In genomic region chr12:62730649-62731377, GRCh38 we compare ENCODE assay signal across 10 cellular contexts.
A peak's percentile ranks its signal among the peaks of the same experiment; 100 is the strongest.
DNase-seq lines count a peak whose midpoint lies in the region; ATAC-seq and TF ChIP-seq lines count a peak whose summit lies in the region.
"Had no signal": no experiment of that assay in that cellular context is flagged by ENCODE, and none has a peak within 500 bp of the region (broad histone marks: within the 10 kb centered on the region; RNA-seq: fewer than 3 reads in every experiment).

No MANE protein-coding gene starts in this region.

- no peak overlapping the region for H2BK120ac ChIP-seq in trophoblast cell (ENCODE audit: insufficient read depth, low read length, poor library complexity)

- no peaks in the 10 kb centered on the region for H3K9me3 ChIP-seq in colonic mucosa
- H3K9me3 ChIP-seq in trophoblast cell (ENCODE audit: insufficient read depth, low read depth, low read length), result no peaks in the 10 kb centered on the region
- no peaks in the 10 kb centered on the region for H3K9me3 ChIP-seq in CD4-positive, alpha-beta T cell (ENCODE audit: control insufficient read depth, low read length)

- H3K27me3 ChIP-seq in colonic mucosa (no peaks in the 10 kb centered on the region), trophoblast cell (ENCODE audit: insufficient read depth, low read length) (no peaks in the 10 kb centered on the region)
- no peaks in the 10 kb centered on the region for H3K27me3 ChIP-seq in CD4-positive, alpha-beta T cell (ENCODE audit: control insufficient read depth, insufficient read depth, low read length)

- DNase-seq in GM03348 (ENCODE audit: low spot score) (peak; percentile 61), NCI-H226 (peak; percentile 78), colonic mucosa (no peak), trophoblast cell (no peak)
- no peak for DNase-seq in CD4-positive, alpha-beta T cell
- no peak for DNase-seq in activated CD4-positive, alpha-beta T cell treated with anti-CD3 and anti-CD28 coated beads, Interleukin-2, amount 50 U/mL, for 1 hour
- DNase-seq in activated T-cell treated with anti-CD3 and anti-CD28 coated beads, Interleukin-2, amount 50 U/mL, for 24 hours, result no peak
- DNase-seq: activated naive CD4-positive, alpha-beta T cell; NCI-H524 treated with DMSO at 0.1 percent for 48 hours had no signal

- TF ChIP-seq CTCF in colonic mucosa (IDR thresholded peaks at IDR 0.05), result no peak
- TF ChIP-seq CTCF in CD4-positive, alpha-beta T cell (IDR thresholded peaks at IDR 0.05), result no peak

- H3K36me3 ChIP-seq in colonic mucosa, result no peaks in the 10 kb centered on the region
- no peaks in the 10 kb centered on the region for H3K36me3 ChIP-seq in trophoblast cell (ENCODE audit: control insufficient read depth in 1 of 2, insufficient read depth in 2 of 2, low read length in 2 of 2)

- H3K9ac ChIP-seq in colonic mucosa (ENCODE audit: low read depth in 2 of 2, low read length in 2 of 2), result peak overlapping the region in 1 of 2 donors; percentile 43
- no peak overlapping the region for H3K9ac ChIP-seq in trophoblast cell (ENCODE audit: low read length)

- no peak overlapping the region for H3K4me3 Mint-ChIP-seq in CD4-positive, alpha-beta T cell
- H3K4me3 Mint-ChIP-seq in activated T-cell treated with anti-CD3 and anti-CD28 coated beads, Interleukin-2, amount 50 U/mL, for 24 hours, result no peak overlapping the region

- H3K79me1 ChIP-seq in trophoblast cell (ENCODE audit: low read length), result no peaks in the 10 kb centered on the region

- no peak overlapping the region for H4K8ac ChIP-seq in trophoblast cell (ENCODE audit: low read depth, low read length)

- no CpG with 5 or more reads among the region's 5 CpGs for WGBS in trophoblast cell (ENCODE audit: extremely low coverage, insufficient coverage, insufficient read length)

- H3K4me1 ChIP-seq in colonic mucosa, result no peaks in the 10 kb centered on the region
- peaks cover 3 to 8% of the 10 kb centered on the region in 2 experiments for H3K4me1 ChIP-seq in trophoblast cell (ENCODE audit: control insufficient read depth in 1 of 2, insufficient read depth in 2 of 2, low read length in 2 of 2)

- peaks cover 3% of the 10 kb centered on the region for H3K27me3 Mint-ChIP-seq in CD4-positive, alpha-beta T cell
- H3K27me3 Mint-ChIP-seq in activated T-cell treated with anti-CD3 and anti-CD28 coated beads, Interleukin-2, amount 50 U/mL, for 24 hours, result peaks cover 5% of the 10 kb centered on the region

- H3K27ac ChIP-seq in colonic mucosa (peak overlapping the region; percentile 4), trophoblast cell (ENCODE audit: low read depth, low read length) (no peak overlapping the region)
- H3K27ac ChIP-seq in CD4-positive, alpha-beta T cell (ENCODE audit: low read depth, low read length), result no peak overlapping the region

- no peak overlapping the region for H3K4me2 ChIP-seq in trophoblast cell (ENCODE audit: low read length)

- intact Hi-C loops in colonic mucosa (cut with DNase I), result no loop called here
- intact Hi-C loops in CD4-positive, alpha-beta T cell (cut with DNase I, micrococcal nuclease), result no loop called here

- H2BK12ac ChIP-seq in trophoblast cell (ENCODE audit: low read length), result no peak overlapping the region

- H3K18ac ChIP-seq in trophoblast cell (ENCODE audit: low read length), result no peak overlapping the region

- no peak overlapping the region for H3K27ac Mint-ChIP-seq in CD4-positive, alpha-beta T cell
- no peak overlapping the region for H3K27ac Mint-ChIP-seq in activated T-cell treated with anti-CD3 and anti-CD28 coated beads, Interleukin-2, amount 50 U/mL, for 24 hours

- H3K4me3 ChIP-seq in colonic mucosa, result no peak overlapping the region
- no peak overlapping the region for H3K4me3 ChIP-seq in trophoblast cell (ENCODE audit: low read depth, low read length)

- no peaks in the 10 kb centered on the region for H3K4me1 Mint-ChIP-seq in CD4-positive, alpha-beta T cell (ENCODE audit: low read depth)
- peaks cover 9% of the 10 kb centered on the region for H3K4me1 Mint-ChIP-seq in activated T-cell treated with anti-CD3 and anti-CD28 coated beads, Interleukin-2, amount 50 U/mL, for 24 hours (ENCODE audit: low read depth)

- POLR2A ChIA-PET in CD4-positive, alpha-beta T cell (lab: Charles Lee), result no interaction called here

- CTCF ChIA-PET in CD4-positive, alpha-beta T cell (lab: Charles Lee), result no interaction called here

- H4K12ac ChIP-seq in trophoblast cell (ENCODE audit: low read depth, low read length), result no peak overlapping the region

- no peak overlapping the region for H2BK5ac ChIP-seq in trophoblast cell (ENCODE audit: low read depth, low read length, poor library complexity)

- no peak overlapping the region for H4K91ac ChIP-seq in trophoblast cell (ENCODE audit: low read depth, low read length)

- no peak overlapping the region for H3K14ac ChIP-seq in trophoblast cell (ENCODE audit: low read length)

- H3K23ac ChIP-seq in trophoblast cell (ENCODE audit: low read length), result no peak overlapping the region

- peaks cover 2% of the 10 kb centered on the region for H3K79me2 ChIP-seq in trophoblast cell (ENCODE audit: control insufficient read depth, insufficient read depth, low read length, poor library complexity)

- H2AFZ ChIP-seq in trophoblast cell (ENCODE audit: insufficient read depth, low read length, poor library complexity), result no peak overlapping the region

- H3K9me3 Mint-ChIP-seq in CD4-positive, alpha-beta T cell, result no peaks in the 10 kb centered on the region
- no peaks in the 10 kb centered on the region for H3K9me3 Mint-ChIP-seq in activated T-cell treated with anti-CD3 and anti-CD28 coated beads, Interleukin-2, amount 50 U/mL, for 24 hours

- peak overlapping the region; percentile 64 for H2AK5ac ChIP-seq in trophoblast cell (ENCODE audit: low read length)

- no peak for ATAC-seq in HG03280 (IDR thresholded peaks at IDR 0.05; ENCODE audit: unreplicated experiment)
- ATAC-seq in CD4-positive, alpha-beta T cell (ENCODE audit: poor library complexity), result no peak

- H3K4ac ChIP-seq in trophoblast cell (ENCODE audit: low read depth, low read length), result no peak overlapping the region

- H3K36me3 Mint-ChIP-seq in CD4-positive, alpha-beta T cell (ENCODE audit: low read depth), result no peaks in the 10 kb centered on the region
- H3K36me3 Mint-ChIP-seq in activated T-cell treated with anti-CD3 and anti-CD28 coated beads, Interleukin-2, amount 50 U/mL, for 24 hours (ENCODE audit: low read depth), result no peaks in the 10 kb centered on the region

Comparison
In these comparisons a context has a peak if more than half of its experiments do, and no peak if none do; other contexts are left out.
1. DNase-seq: peak in GM03348 (single experiment) and NCI-H226 (single experiment); none in colonic mucosa (single experiment), trophoblast cell (0 of 2), CD4-positive, alpha-beta T cell (0 of 10), activated CD4-positive, alpha-beta T cell treated with anti-CD3 and anti-CD28 coated beads, Interleukin-2, amount 50 U/mL, for 1 hour (single experiment) and activated T-cell treated with anti-CD3 and anti-CD28 coated beads, Interleukin-2, amount 50 U/mL, for 24 hours (single experiment).